18 cellular contexts compared by ENCODE assay signal in genomic region chr11:121648306-121648705, GRCh38.
"Had no signal": no experiment of that assay in that cellular context is flagged by ENCODE, and none has a peak within 500 bp of the region (broad histone marks: within the 10 kb centered on the region; RNA-seq: fewer than 3 reads in every experiment).

No MANE protein-coding gene starts in this region.

- H3K27ac Mint-ChIP-seq: activated CD8-positive, alpha-beta T cell treated with anti-CD3 and anti-CD28 coated beads for 36 hours; natural killer cell; stimulated activated naive CD8-positive, alpha-beta T cell treated with anti-CD3 and anti-CD28 coated beads, Interleukin-15, Interleukin-2, amounts not matched to agents 100 ng/mL and 50 ng/mL, for 24 hours had no signal

- H3K9me3 Mint-ChIP-seq: activated CD8-positive, alpha-beta T cell treated with anti-CD3 and anti-CD28 coated beads for 36 hours; activated T-cell treated with anti-CD3 and anti-CD28 coated beads, Interleukin-2, amount 50 U/mL, for 4 hours; natural killer cell; stimulated activated naive CD8-positive, alpha-beta T cell treated with anti-CD3 and anti-CD28 coated beads, Interleukin-15, Interleukin-2, amounts not matched to agents 100 ng/mL and 50 ng/mL, for 24 hours had no signal

- H3K4me2 ChIP-seq: smooth muscle cell had no signal

- H3K4me1 ChIP-seq: prostate gland, upper lobe of right lung had no signal

- H3K4me3 Mint-ChIP-seq: activated CD8-positive, alpha-beta T cell treated with anti-CD3 and anti-CD28 coated beads for 36 hours; activated T-cell treated with anti-CD3 and anti-CD28 coated beads, Interleukin-2, amount 50 U/mL, for 4 hours; natural killer cell; stimulated activated naive CD8-positive, alpha-beta T cell treated with anti-CD3 and anti-CD28 coated beads, Interleukin-15, Interleukin-2, amounts not matched to agents 100 ng/mL and 50 ng/mL, for 24 hours had no signal

- H3K27me3 ChIP-seq: upper lobe of right lung had no signal

- DNase-seq: activated CD4-positive, alpha-beta T cell treated with anti-CD3 and anti-CD28 coated beads for 4 hours; activated CD8-positive, alpha-beta T cell treated with anti-CD3 and anti-CD28 coated beads for 36 hours; activated effector memory CD4-positive, alpha-beta T cell treated with Interleukin-2 at 50 U/mL for 16 hours; activated naive CD4-positive, alpha-beta T cell treated with anti-CD3 and anti-CD28 coated beads, Interleukin-2, amount 50 U/mL, for 16 hours; activated T-cell treated with anti-CD3 and anti-CD28 coated beads, Interleukin-2, amount 50 U/mL, for 4 hours; effector CD4-positive, alpha-beta T cell; mammary epithelial cell; natural killer cell; nucleus accumbens; right cardiac atrium; T-helper 2 cell; upper lobe of right lung had no signal

- H3K36me3 Mint-ChIP-seq: natural killer cell had no signal

- H3K36me3 ChIP-seq: prostate gland, upper lobe of right lung had no signal

- H3K27me3 Mint-ChIP-seq: activated CD8-positive, alpha-beta T cell treated with anti-CD3 and anti-CD28 coated beads for 36 hours; stimulated activated naive CD8-positive, alpha-beta T cell treated with anti-CD3 and anti-CD28 coated beads, Interleukin-15, Interleukin-2, amounts not matched to agents 100 ng/mL and 50 ng/mL, for 24 hours had no signal

- H3K9me3 ChIP-seq: prostate gland, upper lobe of right lung had no signal

- H3K27ac ChIP-seq: coronary artery, epithelial cell of prostate, prostate gland, upper lobe of right lung had no signal

- H3K4me3 ChIP-seq: coronary artery, prostate gland, smooth muscle cell, upper lobe of right lung had no signal

- ATAC-seq: activated CD8-positive, alpha-beta T cell treated with anti-CD3 and anti-CD28 coated beads for 36 hours; activated T-cell treated with anti-CD3 and anti-CD28 coated beads, Interleukin-2, amount 50 U/mL, for 4 hours; left lobe of liver; natural killer cell; right cardiac atrium; upper lobe of right lung had no signal
